ENCODE assay signal across 1 cellular context in genomic region chr4:139955600-139955999, GRCh38.
TF ChIP-seq lines count a peak whose summit lies in the region.

No MANE protein-coding gene starts in this region.

TF ChIP-seq in SK-N-SH treated with all-trans-retinoic acid at 6 μM for 48 hours, 23 proteins besides CTCF, POLR2A, EP300 and RAD21 (continued from another document):
- TF ChIP-seq POU6F1 (CRISPR knock-in tag; IDR thresholded peaks at IDR 0.05; ENCODE audit: borderline replicate concordance, low read depth), result no peak
- TF ChIP-seq CSDC2 (CRISPR knock-in tag; IDR thresholded peaks at IDR 0.05), result no peak
- no peak for TF ChIP-seq GLIS3 (CRISPR knock-in tag; IDR thresholded peaks at IDR 0.05)
- TF ChIP-seq ZFP30 (CRISPR knock-in tag; IDR thresholded peaks at IDR 0.05), result no peak
- no peak for TF ChIP-seq ZNF565 (CRISPR knock-in tag; conservative IDR thresholded peaks at IDR 0.05; ENCODE audit: low read depth)
- TF ChIP-seq ARNTL (CRISPR knock-in tag; IDR thresholded peaks at IDR 0.05; ENCODE audit: borderline replicate concordance, low read depth), result no peak
- no peak for TF ChIP-seq PPARA (CRISPR knock-in tag; IDR thresholded peaks at IDR 0.05; ENCODE audit: borderline replicate concordance)
- no peak for TF ChIP-seq TOX (CRISPR knock-in tag; IDR thresholded peaks at IDR 0.05; ENCODE audit: borderline replicate concordance)
